In the genomic region with DNA sequence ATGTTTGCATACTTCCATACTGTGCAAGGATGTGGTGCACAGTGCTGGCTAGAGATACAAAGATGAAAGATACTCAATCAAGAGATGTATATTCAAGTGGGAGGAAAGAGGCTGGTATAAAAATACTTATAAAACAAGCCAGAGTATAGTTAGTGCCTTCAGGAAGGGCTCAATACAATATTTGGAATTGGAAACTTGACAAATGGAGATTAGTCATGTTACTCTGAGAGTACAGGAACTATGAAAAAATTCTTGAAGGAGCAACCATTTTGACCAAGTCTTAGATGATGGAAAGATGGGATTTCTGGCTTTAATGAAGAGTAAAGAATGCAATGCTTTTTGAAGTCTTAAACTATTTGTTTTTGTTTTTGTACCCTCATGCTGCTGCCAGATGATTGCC, we compare ENCODE assay signal across 16 cellular contexts.
"Had no signal": no experiment of that assay in that cellular context is flagged by ENCODE, and none has a peak within 500 bp of the region (broad histone marks: within the 10 kb centered on the region; RNA-seq: fewer than 3 reads in every experiment).

No MANE protein-coding gene starts in this region.

- H3K27ac ChIP-seq: adrenal gland, brain microvascular endothelial cell, gastroesophageal sphincter, pancreas, uterus had no signal

- H3K4me1 ChIP-seq: pancreas had no signal

- H3K4me3 Mint-ChIP-seq: activated CD4-positive, alpha-beta T cell treated with anti-CD3 and anti-CD28 coated beads, Interleukin-2, amount 10 ng/mL, durations not matched to agents 24 days and 14 days; neural crest cell; stimulated activated naive CD8-positive, alpha-beta T cell treated with anti-CD3 and anti-CD28 coated beads, Interleukin-15, amount 100 ng/mL, for 72 hours; T-helper 17 cell; WTC11 had no signal

- DNase-seq: activated CD4-positive, alpha-beta T cell treated with anti-CD3 and anti-CD28 coated beads, Interleukin-2, amount 10 ng/mL, durations not matched to agents 24 days and 14 days; activated naive CD4-positive, alpha-beta T cell treated with anti-CD3 and anti-CD28 coated beads, Interleukin-2, amount 50 U/mL, for 16 hours; activated T-cell treated with anti-CD3 and anti-CD28 coated beads for 4 hours; adrenal gland; brain microvascular endothelial cell; left ventricle myocardium superior; pancreas; stimulated activated CD4-positive, alpha-beta T cell treated with anti-CD3 and anti-CD28 coated beads, Interleukin-15, amount 100 ng/mL, for 24 hours; stimulated activated CD4-positive, alpha-beta T cell treated with anti-CD3 and anti-CD28 coated beads, Interleukin-4, amount 100 ng/mL, for 4 hours; stimulated activated naive CD8-positive, alpha-beta T cell treated with anti-CD3 and anti-CD28 coated beads, Interleukin-15, amount 100 ng/mL, for 72 hours; T-helper 17 cell; uterus had no signal

- ATAC-seq: esophagus mucosa; gastroesophageal sphincter; left ventricle myocardium superior; pancreas; stimulated activated naive CD8-positive, alpha-beta T cell treated with anti-CD3 and anti-CD28 coated beads, Interleukin-15, amount 100 ng/mL, for 72 hours; T-helper 17 cell; WTC11 had no signal

- H3K9me3 ChIP-seq: adrenal gland, pancreas, uterus had no signal

- H3K4me3 ChIP-seq: adrenal gland, gastroesophageal sphincter, pancreas, uterus had no signal

- H3K9me3 Mint-ChIP-seq: activated CD4-positive, alpha-beta T cell treated with anti-CD3 and anti-CD28 coated beads, Interleukin-2, amount 10 ng/mL, durations not matched to agents 24 days and 14 days; stimulated activated naive CD8-positive, alpha-beta T cell treated with anti-CD3 and anti-CD28 coated beads, Interleukin-15, amount 100 ng/mL, for 72 hours; WTC11 had no signal

- H3K27me3 Mint-ChIP-seq: activated CD4-positive, alpha-beta T cell treated with anti-CD3 and anti-CD28 coated beads, Interleukin-2, amount 10 ng/mL, durations not matched to agents 24 days and 14 days; stimulated activated naive CD8-positive, alpha-beta T cell treated with anti-CD3 and anti-CD28 coated beads, Interleukin-15, amount 100 ng/mL, for 72 hours; T-helper 17 cell had no signal

- H3K27ac Mint-ChIP-seq: activated CD4-positive, alpha-beta T cell treated with anti-CD3 and anti-CD28 coated beads, Interleukin-2, amount 10 ng/mL, durations not matched to agents 24 days and 14 days; stimulated activated naive CD8-positive, alpha-beta T cell treated with anti-CD3 and anti-CD28 coated beads, Interleukin-15, amount 100 ng/mL, for 72 hours; T-helper 17 cell; WTC11 had no signal

- H3K27me3 ChIP-seq: adrenal gland, brain microvascular endothelial cell, gastroesophageal sphincter, pancreas, uterus had no signal

- H3K36me3 ChIP-seq: adrenal gland, brain microvascular endothelial cell, gastroesophageal sphincter, pancreas, uterus had no signal
